In the genomic region with DNA sequence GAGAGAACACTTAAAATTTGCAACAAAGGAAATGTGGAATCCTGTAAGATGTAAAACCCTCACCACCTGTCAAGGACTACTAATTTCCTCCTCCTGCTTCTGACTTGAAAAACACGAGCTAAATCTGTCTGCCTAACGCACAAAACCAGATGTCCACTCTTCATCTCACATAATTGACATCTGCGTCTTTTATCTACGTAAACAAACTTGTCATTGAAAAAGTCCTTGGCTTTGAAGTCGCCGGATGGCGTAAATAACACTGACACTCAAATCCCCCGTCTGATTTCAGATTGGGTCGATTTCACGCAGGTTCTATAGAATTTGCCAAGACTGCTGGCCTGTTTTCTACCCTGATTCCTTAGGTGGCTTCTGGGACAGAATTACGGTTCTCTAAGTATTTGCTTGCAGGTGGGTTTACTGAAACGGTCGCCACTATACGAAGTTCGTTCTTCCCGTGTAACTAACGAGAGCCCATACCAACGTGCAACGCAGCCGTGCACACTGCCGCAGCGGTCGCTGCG, we compare ENCODE assay signal across 8 cellular contexts. TPM values are rescaled to one million over a fixed set of nuclear protein-coding genes. Genes with fewer than 3 reads are reported as not detected.
A peak's percentile ranks its signal among the peaks of the same experiment; 100 is the strongest.
DNase-seq lines count a peak whose midpoint lies in the region; ATAC-seq and TF ChIP-seq lines count a peak whose summit lies in the region.

No MANE protein-coding gene starts in this region.

- H3K9ac ChIP-seq in colonic mucosa (ENCODE audit: low read depth in 2 of 2, low read length in 2 of 2) = peak overlapping the region; percentile 73 to 89

- H3K4me1 ChIP-seq in colonic mucosa = no peaks in the 10 kb centered on the region
- H3K4me1 ChIP-seq in mononuclear cell (ENCODE audit: insufficient read depth, low read length) = peaks cover 17% of the 10 kb centered on the region

- ATAC-seq in HG02610 (IDR thresholded peaks at IDR 0.05; ENCODE audit: unreplicated experiment) = peak; percentile 2

- H3K4me3 ChIP-seq in colonic mucosa (peak overlapping the region; percentile 87), mononuclear cell (ENCODE audit: low read length) (peak overlapping the region; percentile 68)

- H3K27ac ChIP-seq in colonic mucosa = peak overlapping the region; percentile 97

- peak; percentile 22 to 86 (median 48) for DNase-seq in NCI-H1417 (lab: John Stamatoyannopoulos, UW)
- no peak for DNase-seq in NCI-H1417 treated with DMSO at 0.1 percent for 48 hours (lab: John Stamatoyannopoulos, UW)
- DNase-seq in NCI-H748 treated with DMSO at 0.1 percent for 48 hours (lab: John Stamatoyannopoulos, UW) = peak; percentile 78
- peak; percentile 42 for DNase-seq in colonic mucosa
- DNase-seq in dermis blood vessel endothelial cell = no peak
- no peak for DNase-seq in activated CD4-positive, alpha-beta T cell treated with anti-CD3 and anti-CD28 coated beads for 48 hours

- intact Hi-C loops in colonic mucosa (cut with DNase I) = loop anchor here (10.0 kb wide), 2 partner anchors 61 to 189 kb away; partner anchors contain the start of genes COQ10B and MARS2

- no peak for TF ChIP-seq CTCF in colonic mucosa (IDR thresholded peaks at IDR 0.05)

- H3K36me3 ChIP-seq in colonic mucosa = no peaks in the 10 kb centered on the region

- no peaks in the 10 kb centered on the region for H3K27me3 ChIP-seq in colonic mucosa
- H3K27me3 ChIP-seq in mononuclear cell (ENCODE audit: insufficient read depth, low read length) = no peaks in the 10 kb centered on the region

- H3K9me3 ChIP-seq in colonic mucosa (no peaks in the 10 kb centered on the region), mononuclear cell (ENCODE audit: low read depth, low read length) (no peaks in the 10 kb centered on the region)

RNA-seq across cellular contexts. Expression of gene MOB4, which starts 0.5 kb away (rescaled TPM):
- total RNA-seq in colonic mucosa = 10 to 100 TPM; 24.7 to 34.1 TPM
- 87.6 TPM for total RNA-seq in mononuclear cell
- 32.3 and 39.5 TPM in 2 replicates for total RNA-seq in dermis blood vessel endothelial cell

RNA-seq across cellular contexts. Expression of gene HSPE1, which starts 15.2 kb away (rescaled TPM):
- total RNA-seq in colonic mucosa (100 to 1,000 TPM; 101 to 297 TPM), mononuclear cell (35.7 TPM), dermis blood vessel endothelial cell (86.8 and 115 TPM in 2 replicates)

RNA-seq across cellular contexts. Expression of gene HSPD1, which starts 15.7 kb away (rescaled TPM):
- total RNA-seq in colonic mucosa = 100 to 1,000 TPM; 232 to 794 TPM
- 90.6 TPM for total RNA-seq in mononuclear cell
- total RNA-seq in dermis blood vessel endothelial cell = 155 and 307 TPM in 2 replicates

Comparison
In these comparisons a context has a peak if more than half of its experiments do, and no peak if none do; other contexts are left out.
1. DNase-seq: peak in NCI-H1417 (3 of 3), NCI-H748 treated with DMSO at 0.1 percent for 48 hours (single experiment) and colonic mucosa (single experiment); none in NCI-H1417 treated with DMSO at 0.1 percent for 48 hours (single experiment), dermis blood vessel endothelial cell (single experiment) and activated CD4-positive, alpha-beta T cell treated with anti-CD3 and anti-CD28 coated beads for 48 hours (single experiment).